32 cellular contexts compared by ENCODE assay signal in the genomic region with DNA sequence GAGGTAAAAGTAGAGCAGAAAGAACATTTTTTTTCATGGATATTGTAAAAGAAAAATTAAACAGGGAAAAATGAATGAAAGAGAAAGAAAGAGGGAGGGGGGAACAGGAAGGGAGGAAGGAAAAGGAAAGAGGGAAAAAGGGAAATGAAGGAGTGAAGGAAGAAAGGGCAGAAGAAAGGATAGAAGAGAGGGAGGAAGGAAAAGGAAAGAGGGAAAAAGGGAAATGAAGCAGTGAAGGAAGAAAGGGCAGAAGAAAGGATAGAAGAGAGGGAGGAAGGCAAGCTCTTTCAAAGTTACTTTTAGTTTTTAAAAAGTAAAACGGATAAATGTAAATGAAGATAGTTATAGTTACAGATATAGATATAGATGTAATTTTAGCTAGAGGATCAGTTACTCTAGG.
"Had no signal": no experiment of that assay in that cellular context is flagged by ENCODE, and none has a peak within 500 bp of the region (broad histone marks: within the 10 kb centered on the region; RNA-seq: fewer than 3 reads in every experiment).

No MANE protein-coding gene starts in this region.

- ATAC-seq: activated naive CD4-positive, alpha-beta T cell treated with anti-CD3 and anti-CD28 coated beads, Interleukin-2, amount 50 U/mL, for 72 hours; activated naive CD8-positive, alpha-beta T cell treated with anti-CD3 and anti-CD28 coated beads, Interleukin-2, amount 50 U/mL, for 24 hours; activated T-cell treated with anti-CD3 and anti-CD28 coated beads, Interleukin-2, amount 50 U/mL, for 4 hours; activated T-cell treated with anti-CD3 and anti-CD28 coated beads, Interleukin-2, amount 50 U/mL, for 72 hours; activated T-helper 17 cell treated with anti-CD3 and anti-CD28 coated beads, Interleukin-2, amount 50 U/mL, for 72 hours; body of pancreas had no signal

- H3K27me3 ChIP-seq: adrenal gland, ascending aorta, body of pancreas, brain microvascular endothelial cell, breast epithelium, cardiac muscle cell had no signal

- FAIRE-seq: astrocyte, bronchial epithelial cell had no signal

- H3K4me1 ChIP-seq: adrenal gland, ascending aorta, body of pancreas, breast epithelium had no signal

- H3K9me3 ChIP-seq: adrenal gland, ascending aorta, body of pancreas, breast epithelium had no signal

- DNase-seq: activated effector memory CD4-positive, alpha-beta T cell treated with anti-CD3 and anti-CD28 coated beads, Interleukin-2, amount 50 U/mL, for 16 hours; activated effector memory CD4-positive, alpha-beta T cell treated with Interleukin-2 at 50 U/mL for 16 hours; activated gamma-delta T cell; activated gamma-delta T cell treated with Interleukin-2 at 50 U/mL for 16 hours; activated naive CD4-positive, alpha-beta T cell; activated naive CD4-positive, alpha-beta T cell treated with anti-CD3 and anti-CD28 coated beads for 36 hours; activated naive CD4-positive, alpha-beta T cell treated with anti-CD3 and anti-CD28 coated beads, Interleukin-2, amount 10 ng/mL, durations not matched to agents 7 days and 5 days; activated naive CD4-positive, alpha-beta T cell treated with anti-CD3 and anti-CD28 coated beads, Interleukin-2, amount 50 U/mL, for 16 hours; activated naive CD4-positive, alpha-beta T cell treated with Interleukin-2 at 50 U/mL for 16 hours; activated naive CD8-positive, alpha-beta T cell treated with anti-CD3 and anti-CD28 coated beads for 36 hours; activated naive CD8-positive, alpha-beta T cell treated with anti-CD3 and anti-CD28 coated beads, Interleukin-2, amount 10 ng/mL, durations not matched to agents 7 days and 5 days; activated naive CD8-positive, alpha-beta T cell treated with anti-CD3 and anti-CD28 coated beads, Interleukin-2, amount 50 U/mL, for 24 hours; activated T-cell treated with anti-CD3 and anti-CD28 coated beads, Interleukin-2, amount 50 U/mL, for 4 hours; activated T-cell treated with anti-CD3 and anti-CD28 coated beads, Interleukin-2, amount 50 U/mL, for 48 hours; activated T-cell treated with anti-CD3 and anti-CD28 coated beads, Interleukin-2, amount 50 U/mL, for 72 hours; adrenal gland; amniotic stem cell; amygdala; anterior cingulate cortex; aorta; body of pancreas; brain microvascular endothelial cell; caudate nucleus; central memory CD4-positive, alpha-beta T cell; cerebellar nuclear complex had no signal

- H3K27ac ChIP-seq: adrenal gland, ascending aorta, body of pancreas, brain microvascular endothelial cell, breast epithelium, cardiac muscle cell had no signal

- H3K36me3 ChIP-seq: adrenal gland, ascending aorta, brain microvascular endothelial cell, breast epithelium, cardiac muscle cell had no signal

- H3K4me3 ChIP-seq: adrenal gland, ascending aorta, body of pancreas, breast epithelium, cardiac muscle cell had no signal
